ENCODE assay signal across 11 cellular contexts in the genomic region with DNA sequence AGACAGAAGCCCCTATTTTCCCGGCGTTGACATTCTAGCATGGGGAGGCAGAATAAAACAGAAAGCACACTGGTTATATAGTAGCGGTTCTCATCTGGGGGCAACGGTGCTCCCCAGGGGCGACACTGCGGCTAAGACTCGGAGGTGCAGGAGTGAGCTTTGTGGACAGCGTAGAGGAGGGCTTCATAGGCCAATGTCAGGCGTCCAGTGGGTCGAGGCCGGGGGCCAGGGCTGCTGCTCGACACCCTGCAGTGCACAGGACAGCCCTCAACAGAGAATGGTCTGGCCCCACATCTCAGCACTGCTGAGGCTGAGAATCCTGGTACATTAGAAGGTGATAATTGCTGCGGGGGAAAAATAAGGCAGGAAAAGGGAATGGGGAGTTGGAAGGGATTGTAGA. TPM values are rescaled to one million over a fixed set of nuclear protein-coding genes. Genes with fewer than 3 reads are reported as not detected.
DNase-seq lines count a peak whose midpoint lies in the region; ATAC-seq and TF ChIP-seq lines count a peak whose summit lies in the region.
"Had no signal": no experiment of that assay in that cellular context is flagged by ENCODE, and none has a peak within 500 bp of the region (broad histone marks: within the 10 kb centered on the region; RNA-seq: fewer than 3 reads in every experiment).

No MANE protein-coding gene starts in this region.

- H3K27me3 ChIP-seq in Caco-2 (replicated peaks; ENCODE audit: control insufficient read depth, insufficient read depth, low read length) (no peaks in the 10 kb centered on the region), MG63 (no peaks in the 10 kb centered on the region), neuron (ENCODE audit: insufficient read depth, low read length) (no peaks in the 10 kb centered on the region)

- H3K9me3 Mint-ChIP-seq in Caco-2 (ENCODE audit: unreplicated experiment): no peaks in the 10 kb centered on the region

- DNase-seq in Caco-2: no peak
- no peak for DNase-seq in MG63
- DNase-seq in coronary artery (ENCODE audit: low spot score): no peak
- DNase-seq in NCI-H2227 (lab: John Stamatoyannopoulos, UW; ENCODE audit: unreplicated experiment): no peak
- no peak for DNase-seq in T-helper 9 cell
- no peak for DNase-seq in NCI-H82 treated with DMSO at 0.1 percent for 48 hours (lab: John Stamatoyannopoulos, UW; ENCODE audit: unreplicated experiment)
- DNase-seq: KBM-7; NK-92 treated with Interleukin-12 subunit alpha and Interleukin-12 subunit beta, amount 100 ng/mL, for 24 hours had no signal

- peak overlapping the region; percentile 36 for H3K27ac Mint-ChIP-seq in Caco-2 (ENCODE audit: unreplicated experiment)

- H3K36me3 Mint-ChIP-seq in Caco-2 (ENCODE audit: insufficient read depth, unreplicated experiment): peaks cover 19% of the 10 kb centered on the region

- H3K27ac ChIP-seq in coronary artery: no peak overlapping the region

- POLR2A ChIA-PET in Caco-2 (lab: Charles Lee): interaction anchor here (2.6 kb wide), 1 partner anchor 16 kb away, joined by 32 read pairs; a partner anchor contains a TSS

- H3K9me3 ChIP-seq in Caco-2 (no peaks in the 10 kb centered on the region), MG63 (no peaks in the 10 kb centered on the region), neuron (ENCODE audit: low read length) (no peaks in the 10 kb centered on the region)

- intact Hi-C loops in Caco-2 (cut with micrococcal nuclease; ENCODE audit: unreplicated experiment): loop anchor here (2.0 kb wide), 1 partner anchor 17 kb away; a partner anchor contains a TSS

- no peak overlapping the region for H2AFZ ChIP-seq in neuron (ENCODE audit: low read depth, low read length)

- BruUV-seq in Caco-2 (replicated peaks; lab: Mats Ljungman, UMichigan): no TSS peak

- no peak for ATAC-seq in GM21381 (IDR thresholded peaks at IDR 0.05; ENCODE audit: unreplicated experiment)

- H3K36me3 ChIP-seq in Caco-2 (ENCODE audit: control insufficient read depth, insufficient read depth, low read length) (no peaks in the 10 kb centered on the region), MG63 (peaks cover 12% of the 10 kb centered on the region), neuron (ENCODE audit: insufficient read depth, low read length) (peaks cover 3% of the 10 kb centered on the region)

- TF ChIP-seq CTCF in Caco-2 (IDR thresholded peaks at IDR 0.05; ENCODE audit: insufficient read depth in 1 of 2, low read depth in 1 of 2, low read length in 1 of 2, severe bottlenecking in 1 of 2, unreplicated experiment in 1 of 2): no peak
- no peak for TF ChIP-seq CTCF in coronary artery (IDR thresholded peaks at IDR 0.05)

- H3K4me1 ChIP-seq in Caco-2 (peaks cover 14% of the 10 kb centered on the region), neuron (ENCODE audit: insufficient read depth, low read length) (peaks cover 23% of the 10 kb centered on the region)

- H3K4me3 ChIP-seq in Caco-2 (ENCODE audit: low read depth, low read length) (peak overlapping the region; percentile 47), MG63 (peak overlapping the region; percentile 79), coronary artery (peak overlapping the region; percentile 83), neuron (ENCODE audit: low read length) (peak overlapping the region; percentile 64)

- CTCF ChIA-PET in Caco-2 (lab: Charles Lee): no interaction called here

- H3K4me3 Mint-ChIP-seq in Caco-2 (ENCODE audit: unreplicated experiment): peak overlapping the region; percentile 94

- peaks cover 19% of the 10 kb centered on the region for H3K4me1 Mint-ChIP-seq in Caco-2 (ENCODE audit: low read depth, unreplicated experiment)

- no peaks in the 10 kb centered on the region for H3K27me3 Mint-ChIP-seq in Caco-2 (ENCODE audit: insufficient read depth, unreplicated experiment)

RNA-seq across cellular contexts. Expression of a gene that starts 1.5 kb away (rescaled TPM):
- total RNA-seq in Caco-2 (2022): 12.3 and 13.9 TPM in 2 replicates
- total RNA-seq in MG63 (2014; rRNA removed; shearing (Covaris generic); ENCODE audit: low replicate concordance): 3.1 and 4.0 TPM in 2 replicates

RNA-seq across cellular contexts. Expression of a gene that starts 7.1 kb away (rescaled TPM):
- total RNA-seq in Caco-2 (2022): 40.9 and 45.2 TPM in 2 replicates
- total RNA-seq in MG63 (2014; rRNA removed; shearing (Covaris generic); ENCODE audit: low replicate concordance): 19.7 and 35.1 TPM in 2 replicates

RNA-seq across cellular contexts. Expression of a gene that starts 10.3 kb away (rescaled TPM):
- 0.58 and 0.86 TPM in 2 replicates for total RNA-seq in Caco-2 (2022)
- total RNA-seq in MG63 (2014; rRNA removed; shearing (Covaris generic); ENCODE audit: low replicate concordance): 1.4 TPM in 1 of 2 replicates, not detected in the other

RNA-seq across cellular contexts. Expression of a gene that starts 13.4 kb away (rescaled TPM):
- total RNA-seq in Caco-2 (2022): not detected in 2 replicates
- not detected in 2 replicates for total RNA-seq in MG63 (2014; rRNA removed; shearing (Covaris generic); ENCODE audit: low replicate concordance)
- total RNA-seq: mucosa of gallbladder had no signal

RNA-seq across cellular contexts. Expression of a gene that starts 16.5 kb away (rescaled TPM):
- 40.6 and 49.6 TPM in 2 replicates for total RNA-seq in Caco-2 (2022)
- total RNA-seq in MG63 (2014; rRNA removed; shearing (Covaris generic); ENCODE audit: low replicate concordance): 149 and 180 TPM in 2 replicates
